Comparison of ENCODE assay signal across 8 cellular contexts in genomic region chr9:96567203-96567700, GRCh38. TPM values are rescaled to one million over a fixed set of nuclear protein-coding genes. Genes with fewer than 3 reads are reported as not detected.
A peak's percentile ranks its signal among the peaks of the same experiment; 100 is the strongest.
DNase-seq lines count a peak whose midpoint lies in the region; ATAC-seq and TF ChIP-seq lines count a peak whose summit lies in the region.

No MANE protein-coding gene starts in this region.

- no peaks in the 10 kb centered on the region for H3K9me3 Mint-ChIP-seq in brain

- 10% methylated on average over 7 of the region's 20 CpGs for WGBS in suprapubic skin

- TF ChIP-seq POLR2A in suprapubic skin (IDR thresholded peaks at IDR 0.05), result peak in 1 of 2 donors; percentile 16

- no peaks in the 10 kb centered on the region for H3K9me3 ChIP-seq in suprapubic skin

- peaks cover 30% of the 10 kb centered on the region for H3K4me1 Mint-ChIP-seq in brain

- H3K27me3 ChIP-seq in layer of hippocampus (ENCODE audit: control insufficient read depth, insufficient read depth, low read length) (no peaks in the 10 kb centered on the region), suprapubic skin (no peaks in the 10 kb centered on the region)

- peaks cover 28% of the 10 kb centered on the region for H3K4me1 ChIP-seq in suprapubic skin

- peak overlapping the region in 2 of 5 experiments; percentile 63 to 80 for H3K27ac Mint-ChIP-seq in brain

- TF ChIP-seq RAD21 in Ishikawa (IDR thresholded peaks at IDR 0.05; ENCODE audit: low read depth), result no peak

- peak overlapping the region; percentile 81 to 87 (median 84) for H3K4me3 Mint-ChIP-seq in brain

- H3K4me3 ChIP-seq in GM08714 (ENCODE audit: low read length) (peak overlapping the region; percentile 68), suprapubic skin (peak overlapping the region; percentile 73)

- H3K36me3 ChIP-seq in suprapubic skin, result no peaks in the 10 kb centered on the region

- peak overlapping the region; percentile 94 for H3K27ac ChIP-seq in layer of hippocampus (ENCODE audit: low read depth, low read length)
- peak overlapping the region; percentile 92 for H3K27ac ChIP-seq in suprapubic skin

- H3K27me3 Mint-ChIP-seq in brain, result peaks cover 8% of the 10 kb centered on the region

- DNase-seq in suprapubic skin (ENCODE audit: low spot score in 2 of 2) (peak in 1 of 2 donors; percentile 68), A172 (ENCODE audit: low spot score) (no peak), hippocampal formation (lab: John Stamatoyannopoulos, UW) (no peak)

- H3K36me3 Mint-ChIP-seq in brain, result peaks cover 10% of the 10 kb centered on the region

- TF ChIP-seq CTCF in brain (conservative IDR thresholded peaks at IDR 0.05) (no peak), suprapubic skin (IDR thresholded peaks at IDR 0.05) (no peak)

- ATAC-seq in GM21576 (IDR thresholded peaks at IDR 0.05; ENCODE audit: unreplicated experiment), result peak; percentile 34

- TF ChIP-seq EP300 in Ishikawa (IDR thresholded peaks at IDR 0.05; ENCODE audit: borderline replicate concordance) (no peak), suprapubic skin (IDR thresholded peaks at IDR 0.05) (no peak)

TF ChIP-seq in Ishikawa, 13 proteins besides CTCF, POLR2A, EP300 and RAD21:
- TF ChIP-seq NFIC (IDR thresholded peaks at IDR 0.05) (peak; percentile 8; the same call in 1 of the 2 replicates), TCF12 (IDR thresholded peaks at IDR 0.05; ENCODE audit: low read depth) (no peak), TEAD4 (IDR thresholded peaks at IDR 0.05) (no peak), CEBPB (IDR thresholded peaks at IDR 0.05) (peak; percentile 49), CREB1 (IDR thresholded peaks at IDR 0.05; ENCODE audit: low read depth) (no peak), USF1 (IDR thresholded peaks at IDR 0.05) (no peak), FOXM1 (IDR thresholded peaks at IDR 0.05; ENCODE audit: borderline replicate concordance, low read depth) (no peak), ZBTB7A (IDR thresholded peaks at IDR 0.05; ENCODE audit: low read depth) (0 out of 2 replicates have a peak, but pooled peaks have one; percentile 38), YY1 (IDR thresholded peaks at IDR 0.05; ENCODE audit: low read depth) (0 out of 2 replicates have a peak, but pooled peaks have one; percentile 27), TAF1 (IDR thresholded peaks at IDR 0.05; ENCODE audit: low read depth) (0 out of 2 replicates have a peak, but pooled peaks have one; percentile 8), EGR1 (IDR thresholded peaks at IDR 0.05) (no peak), MAX (IDR thresholded peaks at IDR 0.05) (no peak)
- TF ChIP-seq, protein P1, sequence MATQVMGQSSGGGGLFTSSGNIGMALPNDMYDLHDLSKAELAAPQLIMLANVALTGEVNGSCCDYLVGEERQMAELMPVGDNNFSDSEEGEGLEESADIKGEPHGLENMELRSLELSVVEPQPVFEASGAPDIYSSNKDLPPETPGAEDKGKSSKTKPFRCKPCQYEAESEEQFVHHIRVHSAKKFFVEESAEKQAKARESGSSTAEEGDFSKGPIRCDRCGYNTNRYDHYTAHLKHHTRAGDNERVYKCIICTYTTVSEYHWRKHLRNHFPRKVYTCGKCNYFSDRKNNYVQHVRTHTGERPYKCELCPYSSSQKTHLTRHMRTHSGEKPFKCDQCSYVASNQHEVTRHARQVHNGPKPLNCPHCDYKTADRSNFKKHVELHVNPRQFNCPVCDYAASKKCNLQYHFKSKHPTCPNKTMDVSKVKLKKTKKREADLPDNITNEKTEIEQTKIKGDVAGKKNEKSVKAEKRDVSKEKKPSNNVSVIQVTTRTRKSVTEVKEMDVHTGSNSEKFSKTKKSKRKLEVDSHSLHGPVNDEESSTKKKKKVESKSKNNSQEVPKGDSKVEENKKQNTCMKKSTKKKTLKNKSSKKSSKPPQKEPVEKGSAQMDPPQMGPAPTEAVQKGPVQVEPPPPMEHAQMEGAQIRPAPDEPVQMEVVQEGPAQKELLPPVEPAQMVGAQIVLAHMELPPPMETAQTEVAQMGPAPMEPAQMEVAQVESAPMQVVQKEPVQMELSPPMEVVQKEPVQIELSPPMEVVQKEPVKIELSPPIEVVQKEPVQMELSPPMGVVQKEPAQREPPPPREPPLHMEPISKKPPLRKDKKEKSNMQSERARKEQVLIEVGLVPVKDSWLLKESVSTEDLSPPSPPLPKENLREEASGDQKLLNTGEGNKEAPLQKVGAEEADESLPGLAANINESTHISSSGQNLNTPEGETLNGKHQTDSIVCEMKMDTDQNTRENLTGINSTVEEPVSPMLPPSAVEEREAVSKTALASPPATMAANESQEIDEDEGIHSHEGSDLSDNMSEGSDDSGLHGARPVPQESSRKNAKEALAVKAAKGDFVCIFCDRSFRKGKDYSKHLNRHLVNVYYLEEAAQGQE (IDR thresholded peaks at IDR 0.05; ENCODE audit: low read depth), result no peak

RNA-seq across cellular contexts. Expression of gene CDC14B, which starts 52.4 kb away (rescaled TPM):
- 5.7 TPM for polyA plus RNA-seq in brain (ENCODE audit: insufficient read depth, low read depth, low replicate concordance)
- total RNA-seq in suprapubic skin, result 10 to 100 TPM in 2 of 4 donors, 1 to 10 TPM in 2; 4.9 to 11.2 (median 8.9) TPM
- total RNA-seq in A172 (2014; rRNA removed; shearing (Covaris generic)), result 24.0 and 27.1 TPM in 2 replicates
